1 cellular context compared by ENCODE assay signal in the genomic region with DNA sequence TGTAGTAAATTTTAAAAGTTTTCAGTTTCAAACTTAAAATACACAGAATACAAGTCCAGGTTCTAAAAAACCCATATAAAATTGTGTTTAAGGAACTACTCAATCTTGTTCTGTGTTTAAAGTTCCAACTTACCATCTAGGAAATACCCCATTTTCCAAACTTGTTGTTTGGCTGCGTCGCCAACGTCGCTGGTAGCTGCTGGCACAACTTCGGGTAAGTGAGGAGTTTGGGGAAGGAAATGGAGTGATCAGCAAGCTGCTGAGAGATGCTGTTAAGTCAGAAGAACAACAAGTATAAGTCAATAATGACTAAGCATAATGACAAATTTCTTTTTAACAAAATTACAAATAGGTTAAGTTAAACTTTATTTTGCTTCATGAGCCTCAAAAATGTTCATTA.
A peak's percentile ranks its signal among the peaks of the same experiment; 100 is the strongest.
TF ChIP-seq lines count a peak whose summit lies in the region.

No MANE protein-coding gene starts in this region.

TF ChIP-seq in K562, 482 proteins besides CTCF, POLR2A, EP300 and RAD21:
- TF ChIP-seq, protein P1, sequence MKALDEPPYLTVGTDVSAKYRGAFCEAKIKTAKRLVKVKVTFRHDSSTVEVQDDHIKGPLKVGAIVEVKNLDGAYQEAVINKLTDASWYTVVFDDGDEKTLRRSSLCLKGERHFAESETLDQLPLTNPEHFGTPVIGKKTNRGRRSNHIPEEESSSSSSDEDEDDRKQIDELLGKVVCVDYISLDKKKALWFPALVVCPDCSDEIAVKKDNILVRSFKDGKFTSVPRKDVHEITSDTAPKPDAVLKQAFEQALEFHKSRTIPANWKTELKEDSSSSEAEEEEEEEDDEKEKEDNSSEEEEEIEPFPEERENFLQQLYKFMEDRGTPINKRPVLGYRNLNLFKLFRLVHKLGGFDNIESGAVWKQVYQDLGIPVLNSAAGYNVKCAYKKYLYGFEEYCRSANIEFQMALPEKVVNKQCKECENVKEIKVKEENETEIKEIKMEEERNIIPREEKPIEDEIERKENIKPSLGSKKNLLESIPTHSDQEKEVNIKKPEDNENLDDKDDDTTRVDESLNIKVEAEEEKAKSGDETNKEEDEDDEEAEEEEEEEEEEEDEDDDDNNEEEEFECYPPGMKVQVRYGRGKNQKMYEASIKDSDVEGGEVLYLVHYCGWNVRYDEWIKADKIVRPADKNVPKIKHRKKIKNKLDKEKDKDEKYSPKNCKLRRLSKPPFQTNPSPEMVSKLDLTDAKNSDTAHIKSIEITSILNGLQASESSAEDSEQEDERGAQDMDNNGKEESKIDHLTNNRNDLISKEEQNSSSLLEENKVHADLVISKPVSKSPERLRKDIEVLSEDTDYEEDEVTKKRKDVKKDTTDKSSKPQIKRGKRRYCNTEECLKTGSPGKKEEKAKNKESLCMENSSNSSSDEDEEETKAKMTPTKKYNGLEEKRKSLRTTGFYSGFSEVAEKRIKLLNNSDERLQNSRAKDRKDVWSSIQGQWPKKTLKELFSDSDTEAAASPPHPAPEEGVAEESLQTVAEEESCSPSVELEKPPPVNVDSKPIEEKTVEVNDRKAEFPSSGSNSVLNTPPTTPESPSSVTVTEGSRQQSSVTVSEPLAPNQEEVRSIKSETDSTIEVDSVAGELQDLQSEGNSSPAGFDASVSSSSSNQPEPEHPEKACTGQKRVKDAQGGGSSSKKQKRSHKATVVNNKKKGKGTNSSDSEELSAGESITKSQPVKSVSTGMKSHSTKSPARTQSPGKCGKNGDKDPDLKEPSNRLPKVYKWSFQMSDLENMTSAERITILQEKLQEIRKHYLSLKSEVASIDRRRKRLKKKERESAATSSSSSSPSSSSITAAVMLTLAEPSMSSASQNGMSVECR (CRISPR knock-in tag; IDR thresholded peaks at IDR 0.05) = no peak
- TF ChIP-seq MYBL2 (IDR thresholded peaks at IDR 0.05; ENCODE audit: low read depth) = no peak
- TF ChIP-seq MYBL2 (CRISPR knock-in tag; IDR thresholded peaks at IDR 0.05; ENCODE audit: borderline replicate concordance) = no peak
- TF ChIP-seq C11orf30 (IDR thresholded peaks at IDR 0.05; ENCODE audit: low read depth) = peak; percentile 31
- TF ChIP-seq ZNF316 (IDR thresholded peaks at IDR 0.05) = peak; percentile 62; the same call in 1 of the 2 replicates
- TF ChIP-seq MAFG (tag; conservative IDR thresholded peaks at IDR 0.05) = 0 out of 2 replicates have a peak, but pooled peaks have one; percentile 22
- no peak for TF ChIP-seq JUNB (CRISPR knock-in tag; conservative IDR thresholded peaks at IDR 0.05)
- TF ChIP-seq NFE2L1 (tag; IDR thresholded peaks at IDR 0.05; ENCODE audit: borderline replicate concordance, low read depth) = peak; percentile 23; the same call in 1 of the 2 replicates
- TF ChIP-seq NFRKB (IDR thresholded peaks at IDR 0.05; ENCODE audit: low read depth) = no peak
